ENCODE assay signal across 8 cellular contexts in genomic region chr16:66894948-66895696, GRCh38. TPM values are rescaled to one million over a fixed set of nuclear protein-coding genes. Genes with fewer than 3 reads are reported as not detected.
DNase-seq lines count a peak whose midpoint lies in the region; ATAC-seq and TF ChIP-seq lines count a peak whose summit lies in the region.

No MANE protein-coding gene starts in this region.

- no peak overlapping the region for H3T11ph ChIP-seq in H9 (ENCODE audit: low read length)

- no peak overlapping the region for H4K8ac ChIP-seq in H9 (replicated peaks; ENCODE audit: insufficient read length, low read depth, low read length)

- POLR2A ChIA-PET in activated CD4-positive, alpha-beta T cell treated with anti-CD3 and anti-CD28 coated beads, Interleukin-2, amount 10 ng/mL, durations not matched to agents 7 days and 5 days (lab: Charles Lee), result interaction anchor here (0.7 kb wide), 1 partner anchor 157 kb away, joined by 3 read pairs; no protein-coding TSS in a partner anchor

- H3K27me3 ChIP-seq in H9 (ENCODE audit: insufficient read depth, low read length) (no peaks in the 10 kb centered on the region), lung (ENCODE audit: control insufficient read depth, insufficient read depth) (no peaks in the 10 kb centered on the region)

- WGBS in H9 (ENCODE audit: extremely low coverage, insufficient read length, low lambda C conversion rate), result no CpG with 5 or more reads among the region's 11 CpGs
- 47 to 48% methylated on average over 10 to 11 of the region's 11 CpGs for WGBS in lung, 2 donors

- H3K27ac ChIP-seq in H9 (ENCODE audit: insufficient read length, low read depth, low read length) (no peak overlapping the region), lung (ENCODE audit: low read depth in 1 of 2, low read length in 1 of 2) (no peak overlapping the region)

- H3K4me1 Mint-ChIP-seq in H9, result peaks cover 12 to 14% of the 10 kb centered on the region in 2 experiments
- peaks cover 23% of the 10 kb centered on the region for H3K4me1 Mint-ChIP-seq in activated CD4-positive, alpha-beta T cell treated with anti-CD3 and anti-CD28 coated beads, Interleukin-2, amount 10 ng/mL, durations not matched to agents 7 days and 5 days

- H2BK15ac ChIP-seq in H9 (ENCODE audit: low read depth, low read length), result no peak overlapping the region

- peaks cover 0 to 7% (median 0%) of the 10 kb centered on the region in 3 experiments; a peak in 2 of 7 replicates for H3K36me3 Mint-ChIP-seq in H9 (ENCODE audit: insufficient read depth in 1 of 3, low read depth in 3 of 3)
- peaks cover 8% of the 10 kb centered on the region for H3K36me3 Mint-ChIP-seq in activated CD4-positive, alpha-beta T cell treated with anti-CD3 and anti-CD28 coated beads, Interleukin-2, amount 10 ng/mL, durations not matched to agents 7 days and 5 days (ENCODE audit: low read depth)

- no peaks in the 10 kb centered on the region for H3K79me1 ChIP-seq in H9 (ENCODE audit: insufficient read depth, low read depth, low read length, poor library complexity, severe bottlenecking)

- no peaks in the 10 kb centered on the region for H3K79me2 ChIP-seq in H9 (ENCODE audit: insufficient read depth, low read length)

- no peaks in the 10 kb centered on the region for H3K9me3 ChIP-seq in H9 (ENCODE audit: control insufficient read depth, low read depth, low read length)
- H3K9me3 ChIP-seq in lung (ENCODE audit: control insufficient read depth in 2 of 2, insufficient read depth in 1 of 2, low read length in 1 of 2), result no peaks in the 10 kb centered on the region

- no peak overlapping the region for H2BK120ac ChIP-seq in H9 (ENCODE audit: low read depth, low read length, poor library complexity, severe bottlenecking)

- H2AK5ac ChIP-seq in H9 (ENCODE audit: insufficient read length, low read length), result no peak overlapping the region

- H3K18ac ChIP-seq in H9 (ENCODE audit: insufficient read length, low read depth, low read length), result no peak overlapping the region

- H3K4ac ChIP-seq in H9 (ENCODE audit: low read depth, low read length), result no peak overlapping the region

- H4K91ac ChIP-seq in H9 (ENCODE audit: insufficient read length, low read depth, low read length), result no peak overlapping the region

- H3K4me3 ChIP-seq in lung, result no peak overlapping the region

- no peak overlapping the region for H3K56ac ChIP-seq in H9 (ENCODE audit: insufficient read length, low read depth, low read length)

- no peaks in the 10 kb centered on the region for H3K4me1 ChIP-seq in H9 (ENCODE audit: insufficient read depth, low read length)
- peaks cover 0 to 9% of the 10 kb centered on the region in 2 donors for H3K4me1 ChIP-seq in lung (ENCODE audit: control insufficient read depth in 2 of 2, insufficient read depth in 2 of 2, low read length in 2 of 2)

- H3K23ac ChIP-seq in H9 (ENCODE audit: insufficient read length, low read depth, low read length), result no peak overlapping the region

- H2AFZ ChIP-seq in H9 (ENCODE audit: low read length), result no peak overlapping the region

- H3K23me2 ChIP-seq in H9 (ENCODE audit: insufficient read length, low read depth, low read length, poor library complexity, severe bottlenecking), result no peaks in the 10 kb centered on the region

- ATAC-seq in lung (ENCODE audit: insufficient read depth, low FRiP score) (peak; percentile 83), HG02588 (IDR thresholded peaks at IDR 0.05; ENCODE audit: unreplicated experiment) (no peak)

- H2BK5ac ChIP-seq in H9 (ENCODE audit: insufficient read length, low read length), result no peak overlapping the region

- peak; percentile 89 for TF ChIP-seq CTCF in H9 (conservative IDR thresholded peaks at IDR 0.05)
- TF ChIP-seq CTCF in lung (IDR thresholded peaks at IDR 0.05; ENCODE audit: control extremely low read depth, extremely low read depth), result peak; percentile 79

- peak overlapping the region; percentile 4 to 17 (median 11); a peak in 3 of 7 replicates for H3K27ac Mint-ChIP-seq in H9
- H3K27ac Mint-ChIP-seq in activated CD4-positive, alpha-beta T cell treated with anti-CD3 and anti-CD28 coated beads, Interleukin-2, amount 10 ng/mL, durations not matched to agents 7 days and 5 days, result peak overlapping the region; percentile 15

- no peak overlapping the region for H2BK20ac ChIP-seq in H9 (ENCODE audit: low read depth, low read length, poor library complexity, severe bottlenecking)

- CTCF ChIA-PET in activated CD4-positive, alpha-beta T cell treated with anti-CD3 and anti-CD28 coated beads, Interleukin-2, amount 10 ng/mL, durations not matched to agents 7 days and 5 days (lab: Charles Lee), result interaction anchor here (0.5 to 7.3 kb wide), 27 partner anchors 8 to 1768 kb away, joined by 3 to 51 read pairs (median 5); partner anchors contain the start of genes CDH16, NAE1, PDP2 and RRAD

- H3K36me3 ChIP-seq in lung (ENCODE audit: control insufficient read depth in 2 of 2, insufficient read depth in 2 of 2, low read length in 2 of 2), result no peaks in the 10 kb centered on the region

- no peak overlapping the region for H3K9ac ChIP-seq in H9 (ENCODE audit: extremely low read depth, insufficient read length, low read length)

- H3K14ac ChIP-seq in H9 (ENCODE audit: insufficient read depth, low read length), result no peak overlapping the region

- no peak overlapping the region for H4K5ac ChIP-seq in H9 (ENCODE audit: insufficient read length, low read depth, low read length)

- no peak overlapping the region for H3K4me3 Mint-ChIP-seq in H9
- H3K4me3 Mint-ChIP-seq in activated CD4-positive, alpha-beta T cell treated with anti-CD3 and anti-CD28 coated beads, Interleukin-2, amount 10 ng/mL, durations not matched to agents 7 days and 5 days, result no peak overlapping the region

- H3K9me3 Mint-ChIP-seq in H9, result no peaks in the 10 kb centered on the region
- H3K9me3 Mint-ChIP-seq in activated CD4-positive, alpha-beta T cell treated with anti-CD3 and anti-CD28 coated beads, Interleukin-2, amount 10 ng/mL, durations not matched to agents 7 days and 5 days, result no peaks in the 10 kb centered on the region

- H3K4me2 ChIP-seq in H9 (ENCODE audit: insufficient read depth, insufficient read length, low read length), result no peak overlapping the region

- H4K20me1 ChIP-seq in H9 (ENCODE audit: control insufficient read depth, insufficient read depth, insufficient read length), result peaks cover 4% of the 10 kb centered on the region

- H3K27me3 Mint-ChIP-seq in H9 (ENCODE audit: low read depth), result peaks cover 3% of the 10 kb centered on the region
- H3K27me3 Mint-ChIP-seq in activated CD4-positive, alpha-beta T cell treated with anti-CD3 and anti-CD28 coated beads, Interleukin-2, amount 10 ng/mL, durations not matched to agents 7 days and 5 days, result no peaks in the 10 kb centered on the region

- DNase-seq in DMS114 treated with DMSO at 0.1 percent for 48 hours (lab: John Stamatoyannopoulos, UW; ENCODE audit: unreplicated experiment) (peak; percentile 55), H9 (peak; percentile 69), NCI-H226 (peak; percentile 50), dermis blood vessel endothelial cell (peak; percentile 88), lung (ENCODE audit: low spot score) (peak; percentile 72)
- DNase-seq in activated CD4-positive, alpha-beta T cell treated with anti-CD3 and anti-CD28 coated beads, Interleukin-2, amount 10 ng/mL, durations not matched to agents 7 days and 5 days, result peak; percentile 78
- DNase-seq in stimulated activated CD8-positive, alpha-beta memory T cell treated with anti-CD3 and anti-CD28 coated beads, Interleukin-7, amount 100 ng/mL, for 4 hours (ENCODE audit: low read depth in 2 of 2), result peak; percentile 21 to 49

- no peak overlapping the region for H2BK12ac ChIP-seq in H9 (ENCODE audit: insufficient read length, low read depth, low read length)

RNA-seq across cellular contexts. Expression of gene PDP2, which starts 14.8 kb away (rescaled TPM):
- total RNA-seq in H9 (2021) (22.0 and 23.1 TPM in 2 replicates), dermis blood vessel endothelial cell (12.4 and 15.5 TPM in 2 replicates), lung (10 to 100 TPM; 21.3 to 23.0 TPM)
- 10 to 100 TPM; 20.8 to 21.4 TPM for total RNA-seq in activated CD4-positive, alpha-beta T cell treated with anti-CD3 and anti-CD28 coated beads, Interleukin-2, amount 10 ng/mL, durations not matched to agents 7 days and 5 days
- polyA plus RNA-seq in lung, result 1 to 10 TPM; 4.5 to 4.9 TPM

RNA-seq across cellular contexts. Expression of gene CDH16, which starts 23.6 kb away (rescaled TPM):
- total RNA-seq in H9 (2021), result not detected in 2 replicates
- total RNA-seq in activated CD4-positive, alpha-beta T cell treated with anti-CD3 and anti-CD28 coated beads, Interleukin-2, amount 10 ng/mL, durations not matched to agents 7 days and 5 days, result not detected
- 0.65 and 1.2 TPM in 2 replicates for total RNA-seq in dermis blood vessel endothelial cell
- 1 to 10 TPM in 1 of 2 donors, under 1 TPM in 1; 0.64 to 1.7 TPM for total RNA-seq in lung
- under 1 TPM in 1 of 2 donors, not detected in 1; 0.25 TPM for polyA plus RNA-seq in lung

RNA-seq across cellular contexts. Expression of gene RRAD, which starts 30.2 kb away (rescaled TPM):
- total RNA-seq in H9 (2021) (0.44 and 0.72 TPM in 2 replicates), dermis blood vessel endothelial cell (0.84 and 1.9 TPM in 2 replicates), lung (10 to 100 TPM; 35.4 to 36.0 TPM)
- total RNA-seq in activated CD4-positive, alpha-beta T cell treated with anti-CD3 and anti-CD28 coated beads, Interleukin-2, amount 10 ng/mL, durations not matched to agents 7 days and 5 days, result under 1 TPM; 0.20 to 0.23 TPM
- 10 to 100 TPM; 31.8 to 42.3 TPM for polyA plus RNA-seq in lung

RNA-seq across cellular contexts. Expression of gene CIAO2B, which starts 39.1 kb away (rescaled TPM):
- total RNA-seq in H9 (2021), result 83.0 and 85.7 TPM in 2 replicates
- total RNA-seq in activated CD4-positive, alpha-beta T cell treated with anti-CD3 and anti-CD28 coated beads, Interleukin-2, amount 10 ng/mL, durations not matched to agents 7 days and 5 days, result 100 to 1,000 TPM in 1 of 2 experiments, 10 to 100 TPM in 1; 95.2 to 112 TPM
- 117 and 188 TPM in 2 replicates for total RNA-seq in dermis blood vessel endothelial cell
- 10 to 100 TPM; 48.8 to 79.7 TPM for total RNA-seq in lung
- 100 to 1,000 TPM; 238 to 257 TPM for polyA plus RNA-seq in lung

RNA-seq across cellular contexts. Expression of gene CES2, which starts 40.2 kb away (rescaled TPM):
- total RNA-seq in H9 (2021) (25.8 and 28.2 TPM in 2 replicates), dermis blood vessel endothelial cell (14.1 and 21.2 TPM in 2 replicates), lung (10 to 100 TPM; 24.6 to 51.0 TPM)
- 10 to 100 TPM; 31.5 to 34.9 TPM for total RNA-seq in activated CD4-positive, alpha-beta T cell treated with anti-CD3 and anti-CD28 coated beads, Interleukin-2, amount 10 ng/mL, durations not matched to agents 7 days and 5 days
- 10 to 100 TPM; 26.0 to 26.3 TPM for polyA plus RNA-seq in lung

Comparison
In these comparisons a context has a peak if more than half of its experiments do, and no peak if none do; other contexts are left out.
1. DNase-seq: peak in every context shown above with its lines; median percentile 88 in dermis blood vessel endothelial cell; 78 in activated CD4-positive, alpha-beta T cell treated with anti-CD3 and anti-CD28 coated beads, Interleukin-2, amount 10 ng/mL, durations not matched to agents 7 days and 5 days; 72 in lung; 69 in H9; 55 in DMS114 treated with DMSO at 0.1 percent for 48 hours; 50 in NCI-H226; 35 in stimulated activated CD8-positive, alpha-beta memory T cell treated with anti-CD3 and anti-CD28 coated beads, Interleukin-7, amount 100 ng/mL, for 4 hours.
2. RNA of gene RRAD, which starts 30.2 kb away (total RNA-seq): 35.4 to 36.0 TPM in lung; 0.84 to 1.9 TPM in dermis blood vessel endothelial cell, 0.44 to 0.72 TPM in H9 and 0.20 to 0.23 TPM in activated CD4-positive, alpha-beta T cell treated with anti-CD3 and anti-CD28 coated beads, Interleukin-2, amount 10 ng/mL, durations not matched to agents 7 days and 5 days; every median in the first group is over 10 times any median in the second.